1 cellular context compared by ENCODE assay signal in genomic region chr9:116687074-116687761, GRCh38.
A peak's percentile ranks its signal among the peaks of the same experiment; 100 is the strongest.
TF ChIP-seq lines count a peak whose summit lies in the region.

Gene TRIM32, plus strand, starts transcription at chr9:116687305. Its CDS starts 10,438 bp downstream, at chr9:116697743.

TF ChIP-seq in K562, 482 proteins besides CTCF, POLR2A, EP300 and RAD21 (continues in another document):
- peak; percentile 90; the same call in 1 of the 2 replicates for TF ChIP-seq MGA (IDR thresholded peaks at IDR 0.05)
- TF ChIP-seq E2F6 (IDR thresholded peaks at IDR 0.05; ENCODE audit: borderline replicate concordance in 1 of 2, extremely low read depth in 1 of 2, insufficient read depth in 1 of 2, insufficient read length in 1 of 2, low read depth in 1 of 2, low read length in 1 of 2, poor library complexity in 1 of 2, severe bottlenecking in 1 of 2), result peak; percentile 82 to 90
- TF ChIP-seq PRDM10 (IDR thresholded peaks at IDR 0.05; ENCODE audit: partially characterized antibody), result peak; percentile 65
- TF ChIP-seq ZBTB2 (IDR thresholded peaks at IDR 0.05), result peak; percentile 53; the same call in 1 of the 2 replicates
- peak; percentile 24; the same call in 1 of the 2 replicates for TF ChIP-seq CTBP1 (IDR thresholded peaks at IDR 0.05; ENCODE audit: borderline replicate concordance)
- peak; percentile 72 for TF ChIP-seq SP2 (IDR thresholded peaks at IDR 0.05; ENCODE audit: extremely low read depth, low read depth, low read length, poor library complexity, severe bottlenecking)
- TF ChIP-seq RBM25 (IDR thresholded peaks at IDR 0.05; ENCODE audit: low read depth, low read length, severe bottlenecking), result peak; percentile 95
- TF ChIP-seq BCL6 (CRISPR knock-in tag; IDR thresholded peaks at IDR 0.05), result no peak
- TF ChIP-seq KLF16 (IDR thresholded peaks at IDR 0.05), result no peak
- TF ChIP-seq CREM (IDR thresholded peaks at IDR 0.05; ENCODE audit: low read depth), result 0 out of 2 replicates have a peak, but pooled peaks have one; percentile 36
- TF ChIP-seq CXXC5 (CRISPR knock-in tag; IDR thresholded peaks at IDR 0.05), result peak; percentile 67; the same call in 1 of the 2 replicates
- no peak for TF ChIP-seq ZNF280A (IDR thresholded peaks at IDR 0.05; ENCODE audit: low read depth, partially characterized antibody)
- TF ChIP-seq GABPA (tag; conservative IDR thresholded peaks at IDR 0.05; ENCODE audit: low read depth), result 0 out of 2 replicates have a peak, but pooled peaks have one; percentile 43
- TF ChIP-seq YY1 (IDR thresholded peaks at IDR 0.05; ENCODE audit: borderline replicate concordance in 1 of 3, control insufficient read depth in 1 of 3, extremely low read depth in 1 of 3, insufficient read depth in 3 of 3, insufficient read length in 1 of 3, insufficient replicate concordance in 2 of 3, low read depth in 1 of 3, low read length in 2 of 3), result peak in 1 of 3 experiments; percentile 7
- TF ChIP-seq ESRRA (IDR thresholded peaks at IDR 0.05; ENCODE audit: borderline replicate concordance, low read depth), result no peak; the same call in 1 of the 2 replicates
- TF ChIP-seq EP400 (IDR thresholded peaks at IDR 0.05), result peak; percentile 29; the same call in 1 of the 2 replicates
- 0 out of 4 replicates have a peak, but pooled peaks of 1 of the 2 experiments have one; percentile 23 for TF ChIP-seq RCOR1 (IDR thresholded peaks at IDR 0.05; ENCODE audit: borderline replicate concordance in 1 of 2, low read depth in 2 of 2, low read length in 2 of 2)
- TF ChIP-seq POLR2B (IDR thresholded peaks at IDR 0.05; ENCODE audit: low read depth, partially characterized antibody), result peak; percentile 44
- TF ChIP-seq ATF1 (CRISPR knock-in tag; IDR thresholded peaks at IDR 0.05), result no peak
- TF ChIP-seq ATF1 (tag; IDR thresholded peaks at IDR 0.05), result peak; percentile 62; the same call in 1 of the 2 replicates
- TF ChIP-seq SUPT5H (IDR thresholded peaks at IDR 0.05), result peak; percentile 56
- TF ChIP-seq MNT (conservative IDR thresholded peaks at IDR 0.05), result peak; percentile 38 to 74; a peak in 3 of 4 replicates
- 0 out of 2 replicates have a peak, but pooled peaks have one; percentile 4 for TF ChIP-seq ARID1B (IDR thresholded peaks at IDR 0.05)
- TF ChIP-seq ZSCAN29 (IDR thresholded peaks at IDR 0.05), result 0 out of 2 replicates have a peak, but pooled peaks have one; percentile 24
- TF ChIP-seq PKNOX1 (IDR thresholded peaks at IDR 0.05), result peak; percentile 99
- peak; percentile 48; the same call in 1 of the 2 replicates for TF ChIP-seq RB1 (IDR thresholded peaks at IDR 0.05; ENCODE audit: low read depth)
- 0 out of 2 replicates have a peak, but pooled peaks have one; percentile 40 for TF ChIP-seq CHD2 (IDR thresholded peaks at IDR 0.05; ENCODE audit: low read depth, low read length)
- TF ChIP-seq ATF7 (IDR thresholded peaks at IDR 0.05), result peak; percentile 51; the same call in 1 of the 2 replicates
- TF ChIP-seq ZBTB1 (CRISPR knock-in tag; IDR thresholded peaks at IDR 0.05; ENCODE audit: borderline replicate concordance, low read depth), result no peak
- TF ChIP-seq NFYB (IDR thresholded peaks at IDR 0.05; ENCODE audit: extremely low read depth, insufficient read length), result peak; percentile 27
- no peak for TF ChIP-seq CREB1 (IDR thresholded peaks at IDR 0.05)
- TF ChIP-seq CREB1 (CRISPR knock-in tag; IDR thresholded peaks at IDR 0.05), result peak; percentile 61
- 0 out of 2 replicates have a peak, but pooled peaks have one; percentile 38 for TF ChIP-seq ZNF511 (CRISPR knock-in tag; IDR thresholded peaks at IDR 0.05)
